ENCODE assay signal across 12 cellular contexts in the genomic region with DNA sequence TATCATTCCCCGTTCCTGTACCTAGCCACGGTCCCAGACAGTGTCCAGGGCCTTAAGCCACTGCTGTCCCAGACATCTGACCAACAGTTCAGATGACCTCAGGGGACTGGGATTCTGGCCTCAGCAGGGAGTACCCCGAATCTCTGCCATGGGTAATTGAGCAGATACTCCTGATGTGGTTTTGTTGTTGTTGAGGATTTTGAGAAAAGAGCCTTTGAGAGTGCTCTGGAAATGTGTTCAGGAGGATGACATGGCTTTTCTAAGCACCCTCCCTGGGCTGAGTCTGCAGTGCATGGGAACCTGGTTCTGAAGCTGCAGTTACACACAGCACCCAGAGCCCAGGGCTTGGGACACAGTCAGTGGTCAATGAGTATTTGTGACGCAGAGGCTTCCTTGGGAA. TPM values are rescaled to one million over a fixed set of nuclear protein-coding genes. Genes with fewer than 3 reads are reported as not detected.
A peak's percentile ranks its signal among the peaks of the same experiment; 100 is the strongest.
DNase-seq lines count a peak whose midpoint lies in the region; ATAC-seq and TF ChIP-seq lines count a peak whose summit lies in the region.
"Had no signal": no experiment of that assay in that cellular context is flagged by ENCODE, and none has a peak within 500 bp of the region (broad histone marks: within the 10 kb centered on the region; RNA-seq: fewer than 3 reads in every experiment).

No MANE protein-coding gene starts in this region.

- TF ChIP-seq CTCF in GM13976 (IDR thresholded peaks at IDR 0.05; ENCODE audit: borderline replicate concordance, control extremely low read depth, extremely low read depth, insufficient read depth, missing control alignments): no peak

- H3K27me3 ChIP-seq in skeletal muscle satellite cell (ENCODE audit: control insufficient read depth, insufficient read depth, low read length): no peaks in the 10 kb centered on the region
- H3K27me3 ChIP-seq: pancreas had no signal

- intact Hi-C loops in left ventricle myocardium superior (cut with micrococcal nuclease): loop anchor here (10.0 kb wide), 1 partner anchor 46 kb away; no protein-coding TSS in a partner anchor

- peak overlapping the region; percentile 4 for H3K4me3 ChIP-seq in skeletal muscle satellite cell (ENCODE audit: low read length)
- H3K4me3 ChIP-seq: GM23338, pancreas had no signal

- H3K36me3 ChIP-seq in skeletal muscle satellite cell (ENCODE audit: insufficient read depth, low read length): no peaks in the 10 kb centered on the region
- H3K36me3 ChIP-seq: pancreas had no signal

- H3K4me1 ChIP-seq in skeletal muscle satellite cell (ENCODE audit: control insufficient read depth, insufficient read depth, low read length): peaks cover 54% of the 10 kb centered on the region
- H3K4me1 ChIP-seq: pancreas had no signal

- peak; percentile 5 for ATAC-seq in left ventricle myocardium superior
- no peak for ATAC-seq in GM19467 (IDR thresholded peaks at IDR 0.05; ENCODE audit: unreplicated experiment)
- ATAC-seq in GM18517 (IDR thresholded peaks at IDR 0.05; ENCODE audit: unreplicated experiment): no peak
- ATAC-seq in HG03565 (IDR thresholded peaks at IDR 0.05; ENCODE audit: unreplicated experiment): no peak
- ATAC-seq: GM23338 had no signal

- peak; percentile 10 for DNase-seq in GM13976 (ENCODE audit: low spot score)
- DNase-seq in SW480 (ENCODE audit: low spot score): peak; percentile 39
- DNase-seq in left ventricle myocardium superior: no peak
- no peak for DNase-seq in NCI-H2227 treated with DMSO at 0.1 percent for 48 hours (lab: John Stamatoyannopoulos, UW)
- DNase-seq: NCI-H146 had no signal

- in situ Hi-C loops in GM13976 (cut with MboI; ENCODE audit: low sequenced_read_pairs, unreplicated experiment): no loop called here

- H3K9ac ChIP-seq in skeletal muscle satellite cell (ENCODE audit: low read depth, low read length): peak overlapping the region; percentile 52

- peak overlapping the region; percentile 72 for H3K4me2 ChIP-seq in skeletal muscle satellite cell (ENCODE audit: low read length)
- H3K4me2 ChIP-seq: GM23338 had no signal

- no peaks in the 10 kb centered on the region for H3K9me3 ChIP-seq in skeletal muscle satellite cell (replicated peaks; ENCODE audit: low read length)
- H3K9me3 ChIP-seq: pancreas had no signal

RNA-seq across cellular contexts. Expression of a gene that starts 30.4 kb away (rescaled TPM):
- total RNA-seq in left ventricle myocardium superior: 34.4 TPM
- total RNA-seq in skeletal muscle satellite cell (2012; rRNA removed): 15.5 and 45.9 TPM in 2 replicates

RNA-seq across cellular contexts. Expression of a gene that starts 50.5 kb away (rescaled TPM):
- 0.42 TPM for total RNA-seq in left ventricle myocardium superior
- total RNA-seq in skeletal muscle satellite cell (2012; rRNA removed): under 0.01 and 0.25 TPM in 2 replicates
- total RNA-seq: epithelial cell of proximal tubule had no signal

Comparison
In these comparisons a context has a peak if more than half of its experiments do, and no peak if none do; other contexts are left out.
1. DNase-seq: peak in GM13976 (single experiment) and SW480 (single experiment); none in left ventricle myocardium superior (single experiment) and NCI-H2227 treated with DMSO at 0.1 percent for 48 hours (single experiment).